ENCODE assay signal across 8 cellular contexts in the genomic region with DNA sequence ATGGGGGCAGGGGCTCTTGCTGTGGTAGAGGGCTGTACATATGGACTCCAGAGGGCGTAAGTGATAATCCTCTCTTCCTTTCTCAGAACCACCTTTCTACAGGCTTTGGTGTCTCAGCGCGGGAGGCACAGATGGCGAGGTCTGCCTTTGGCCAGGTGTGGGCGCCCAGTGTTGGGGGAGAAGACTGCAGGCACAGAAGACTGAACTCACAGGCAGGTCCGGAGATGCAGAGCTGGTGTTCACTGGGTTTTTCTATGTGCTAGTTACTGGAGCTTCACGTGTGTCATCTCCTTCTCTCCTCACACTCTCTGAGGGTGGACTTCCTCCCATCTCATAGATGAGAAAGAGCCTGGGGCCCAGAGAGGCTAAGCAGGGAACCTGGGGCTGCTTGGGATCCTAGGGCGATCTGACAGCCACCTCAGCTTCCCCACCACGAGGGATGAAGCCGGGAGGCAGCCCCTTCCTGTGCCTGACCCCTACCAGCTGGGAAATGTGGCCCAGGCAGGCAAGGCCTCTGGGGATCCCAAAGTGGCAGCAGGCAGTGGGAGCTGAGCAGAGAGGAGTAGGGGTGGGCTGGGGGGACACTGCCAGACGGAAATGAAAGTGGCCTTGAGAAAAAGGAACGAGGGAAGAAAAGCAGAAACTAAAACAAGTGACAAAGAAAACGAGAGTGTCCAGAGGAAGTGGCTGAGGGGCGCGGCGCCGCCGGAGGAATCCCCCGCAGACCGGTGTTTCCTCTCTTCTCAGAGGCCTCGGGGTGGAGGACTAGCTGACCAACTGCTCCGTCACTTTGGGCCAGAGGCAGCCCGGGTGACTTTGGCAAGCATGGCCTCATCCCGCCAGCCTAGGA.
DNase-seq lines count a peak whose midpoint lies in the region; ATAC-seq, FAIRE-seq and TF ChIP-seq lines count a peak whose summit lies in the region.

No MANE protein-coding gene starts in this region.

- no peaks in the 10 kb centered on the region for H3K4me1 ChIP-seq in A549

- no peak for TF ChIP-seq EP300 in A549 (IDR thresholded peaks at IDR 0.05)

- no peaks in the 10 kb centered on the region for H3K9me3 ChIP-seq in A549

- peaks cover 51 to 52% (median 51%) of the 10 kb centered on the region in 3 donors for H3K4me1 Mint-ChIP-seq in IgD-negative memory B cell
- peaks cover 45% of the 10 kb centered on the region for H3K4me1 Mint-ChIP-seq in activated CD4-positive, alpha-beta T cell treated with anti-CD3 and anti-CD28 coated beads, Interleukin-2, amount 10 ng/mL, durations not matched to agents 7 days and 5 days

- DNase-seq in A549 (ENCODE audit: low read depth in 1 of 2, low spot score in 1 of 2) (no peak), left lobe of liver (ENCODE audit: low spot score) (no peak), kidney glomerular epithelial cell (lab: John Stamatoyannopoulos, UW) (no peak), NCI-H2081 treated with DMSO at 0.1 percent for 48 hours (lab: John Stamatoyannopoulos, UW) (no peak)
- no peak for DNase-seq in activated CD4-positive, alpha-beta T cell treated with anti-CD3 and anti-CD28 coated beads, Interleukin-2, amount 10 ng/mL, durations not matched to agents 7 days and 5 days

- ATAC-seq in A549 (peak; percentile 20 to 21; a peak in 1 of 6 replicates), GM18907 (IDR thresholded peaks at IDR 0.05; ENCODE audit: unreplicated experiment) (peak; percentile 41), left lobe of liver (peak; percentile 56), HG03378 (IDR thresholded peaks at IDR 0.05; ENCODE audit: unreplicated experiment) (no peak)

- TF ChIP-seq RAD21 in A549 (conservative IDR thresholded peaks at IDR 0.05 in 1 of 2, IDR thresholded peaks at IDR 0.05 in 1 of 2) = no peak

- no peaks in the 10 kb centered on the region for H3K27me3 Mint-ChIP-seq in IgD-negative memory B cell
- H3K27me3 Mint-ChIP-seq in activated CD4-positive, alpha-beta T cell treated with anti-CD3 and anti-CD28 coated beads, Interleukin-2, amount 10 ng/mL, durations not matched to agents 7 days and 5 days = no peaks in the 10 kb centered on the region

- H3K9me3 Mint-ChIP-seq in IgD-negative memory B cell = no peaks in the 10 kb centered on the region
- H3K9me3 Mint-ChIP-seq in activated CD4-positive, alpha-beta T cell treated with anti-CD3 and anti-CD28 coated beads, Interleukin-2, amount 10 ng/mL, durations not matched to agents 7 days and 5 days = peaks cover 4% of the 10 kb centered on the region

- H3K27ac ChIP-seq in A549 = no peak overlapping the region

- no peak overlapping the region for H3K4me2 ChIP-seq in A549

- no peak for FAIRE-seq in A549 (lab: Jason Lieb, UNC)

- H3K4me3 ChIP-seq in A549 = no peak overlapping the region

- POLR2A ChIA-PET in A549 (lab: Yijun Ruan, JAX) = no interaction called here
- POLR2A ChIA-PET in activated CD4-positive, alpha-beta T cell treated with anti-CD3 and anti-CD28 coated beads, Interleukin-2, amount 10 ng/mL, durations not matched to agents 7 days and 5 days (lab: Charles Lee) = interaction anchor here (1.0 kb wide), 1 partner anchor 59 kb away, joined by 3 read pairs; no protein-coding TSS in a partner anchor

- WGBS in A549 (ENCODE audit: missing lambda C conversion rate) = 83% methylated on average over 24 of the region's 24 CpGs

- H3K4me3 Mint-ChIP-seq in IgD-negative memory B cell = peak overlapping the region; percentile 78 to 93 (median 84)
- no peak overlapping the region for H3K4me3 Mint-ChIP-seq in activated CD4-positive, alpha-beta T cell treated with anti-CD3 and anti-CD28 coated beads, Interleukin-2, amount 10 ng/mL, durations not matched to agents 7 days and 5 days

- H3K36me3 Mint-ChIP-seq in IgD-negative memory B cell = peaks cover 5% of the 10 kb centered on the region
- H3K36me3 Mint-ChIP-seq in activated CD4-positive, alpha-beta T cell treated with anti-CD3 and anti-CD28 coated beads, Interleukin-2, amount 10 ng/mL, durations not matched to agents 7 days and 5 days (ENCODE audit: low read depth) = no peaks in the 10 kb centered on the region

- peak overlapping the region; percentile 94 for H3K27ac Mint-ChIP-seq in IgD-negative memory B cell
- H3K27ac Mint-ChIP-seq in activated CD4-positive, alpha-beta T cell treated with anti-CD3 and anti-CD28 coated beads, Interleukin-2, amount 10 ng/mL, durations not matched to agents 7 days and 5 days = peak overlapping the region; percentile 47

- TF ChIP-seq POLR2A in A549 (IDR thresholded peaks at IDR 0.05; ENCODE audit: low read length) = no peak

- CTCF ChIA-PET in A549 (lab: Yijun Ruan, JAX) = interaction anchor here (1.2 kb wide), 1 partner anchor 22 kb away, joined by 3 read pairs; no protein-coding TSS in a partner anchor
- CTCF ChIA-PET in activated CD4-positive, alpha-beta T cell treated with anti-CD3 and anti-CD28 coated beads, Interleukin-2, amount 10 ng/mL, durations not matched to agents 7 days and 5 days (lab: Charles Lee) = interaction anchor here (0.9 to 1.4 kb wide), 8 partner anchors 11 to 70 kb away, joined by 3 to 13 read pairs (median 4); no protein-coding TSS in a partner anchor

- no peak for TF ChIP-seq CTCF in A549 (IDR thresholded peaks at IDR 0.05)

TF ChIP-seq in A549, 52 proteins besides CTCF, POLR2A, EP300 and RAD21:
- TF ChIP-seq, protein P1, sequence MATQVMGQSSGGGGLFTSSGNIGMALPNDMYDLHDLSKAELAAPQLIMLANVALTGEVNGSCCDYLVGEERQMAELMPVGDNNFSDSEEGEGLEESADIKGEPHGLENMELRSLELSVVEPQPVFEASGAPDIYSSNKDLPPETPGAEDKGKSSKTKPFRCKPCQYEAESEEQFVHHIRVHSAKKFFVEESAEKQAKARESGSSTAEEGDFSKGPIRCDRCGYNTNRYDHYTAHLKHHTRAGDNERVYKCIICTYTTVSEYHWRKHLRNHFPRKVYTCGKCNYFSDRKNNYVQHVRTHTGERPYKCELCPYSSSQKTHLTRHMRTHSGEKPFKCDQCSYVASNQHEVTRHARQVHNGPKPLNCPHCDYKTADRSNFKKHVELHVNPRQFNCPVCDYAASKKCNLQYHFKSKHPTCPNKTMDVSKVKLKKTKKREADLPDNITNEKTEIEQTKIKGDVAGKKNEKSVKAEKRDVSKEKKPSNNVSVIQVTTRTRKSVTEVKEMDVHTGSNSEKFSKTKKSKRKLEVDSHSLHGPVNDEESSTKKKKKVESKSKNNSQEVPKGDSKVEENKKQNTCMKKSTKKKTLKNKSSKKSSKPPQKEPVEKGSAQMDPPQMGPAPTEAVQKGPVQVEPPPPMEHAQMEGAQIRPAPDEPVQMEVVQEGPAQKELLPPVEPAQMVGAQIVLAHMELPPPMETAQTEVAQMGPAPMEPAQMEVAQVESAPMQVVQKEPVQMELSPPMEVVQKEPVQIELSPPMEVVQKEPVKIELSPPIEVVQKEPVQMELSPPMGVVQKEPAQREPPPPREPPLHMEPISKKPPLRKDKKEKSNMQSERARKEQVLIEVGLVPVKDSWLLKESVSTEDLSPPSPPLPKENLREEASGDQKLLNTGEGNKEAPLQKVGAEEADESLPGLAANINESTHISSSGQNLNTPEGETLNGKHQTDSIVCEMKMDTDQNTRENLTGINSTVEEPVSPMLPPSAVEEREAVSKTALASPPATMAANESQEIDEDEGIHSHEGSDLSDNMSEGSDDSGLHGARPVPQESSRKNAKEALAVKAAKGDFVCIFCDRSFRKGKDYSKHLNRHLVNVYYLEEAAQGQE (IDR thresholded peaks at IDR 0.05) = no peak
- no peak for TF ChIP-seq FOSB (CRISPR knock-in tag; IDR thresholded peaks at IDR 0.05)
- TF ChIP-seq, protein P2, sequence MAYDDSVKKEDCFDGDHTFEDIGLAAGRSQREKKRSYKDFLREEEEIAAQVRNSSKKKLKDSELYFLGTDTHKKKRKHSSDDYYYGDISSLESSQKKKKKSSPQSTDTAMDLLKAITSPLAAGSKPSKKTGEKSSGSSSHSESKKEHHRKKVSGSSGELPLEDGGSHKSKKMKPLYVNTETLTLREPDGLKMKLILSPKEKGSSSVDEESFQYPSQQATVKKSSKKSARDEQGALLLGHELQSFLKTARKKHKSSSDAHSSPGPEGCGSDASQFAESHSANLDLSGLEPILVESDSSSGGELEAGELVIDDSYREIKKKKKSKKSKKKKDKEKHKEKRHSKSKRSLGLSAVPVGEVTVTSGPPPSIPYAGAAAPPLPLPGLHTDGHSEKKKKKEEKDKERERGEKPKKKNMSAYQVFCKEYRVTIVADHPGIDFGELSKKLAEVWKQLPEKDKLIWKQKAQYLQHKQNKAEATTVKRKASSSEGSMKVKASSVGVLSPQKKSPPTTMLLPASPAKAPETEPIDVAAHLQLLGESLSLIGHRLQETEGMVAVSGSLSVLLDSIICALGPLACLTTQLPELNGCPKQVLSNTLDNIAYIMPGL (CRISPR knock-in tag; IDR thresholded peaks at IDR 0.05; ENCODE audit: borderline replicate concordance) = no peak
- no peak for TF ChIP-seq TFCP2L1 (CRISPR knock-in tag; IDR thresholded peaks at IDR 0.05)
- no peak for TF ChIP-seq RFX5 (IDR thresholded peaks at IDR 0.05)
- no peak for TF ChIP-seq MAZ (IDR thresholded peaks at IDR 0.05; ENCODE audit: borderline replicate concordance, low read depth, low read length)
- no peak for TF ChIP-seq MAX (IDR thresholded peaks at IDR 0.05)
- TF ChIP-seq ESRRA (IDR thresholded peaks at IDR 0.05; ENCODE audit: borderline replicate concordance, low read length) = no peak
- TF ChIP-seq HOXB13 (CRISPR knock-in tag; IDR thresholded peaks at IDR 0.05; ENCODE audit: low read depth) = no peak
- no peak for TF ChIP-seq BHLHE40 (IDR thresholded peaks at IDR 0.05; ENCODE audit: low read depth, low read length)
- no peak for TF ChIP-seq NR3C1 (IDR thresholded peaks at IDR 0.05)
- no peak for TF ChIP-seq NFE2L2 (conservative IDR thresholded peaks at IDR 0.05; ENCODE audit: low read length)
- TF ChIP-seq TP53 (CRISPR knock-in tag; IDR thresholded peaks at IDR 0.05) = no peak
